Comparison of ENCODE assay signal across 14 cellular contexts in the genomic region with DNA sequence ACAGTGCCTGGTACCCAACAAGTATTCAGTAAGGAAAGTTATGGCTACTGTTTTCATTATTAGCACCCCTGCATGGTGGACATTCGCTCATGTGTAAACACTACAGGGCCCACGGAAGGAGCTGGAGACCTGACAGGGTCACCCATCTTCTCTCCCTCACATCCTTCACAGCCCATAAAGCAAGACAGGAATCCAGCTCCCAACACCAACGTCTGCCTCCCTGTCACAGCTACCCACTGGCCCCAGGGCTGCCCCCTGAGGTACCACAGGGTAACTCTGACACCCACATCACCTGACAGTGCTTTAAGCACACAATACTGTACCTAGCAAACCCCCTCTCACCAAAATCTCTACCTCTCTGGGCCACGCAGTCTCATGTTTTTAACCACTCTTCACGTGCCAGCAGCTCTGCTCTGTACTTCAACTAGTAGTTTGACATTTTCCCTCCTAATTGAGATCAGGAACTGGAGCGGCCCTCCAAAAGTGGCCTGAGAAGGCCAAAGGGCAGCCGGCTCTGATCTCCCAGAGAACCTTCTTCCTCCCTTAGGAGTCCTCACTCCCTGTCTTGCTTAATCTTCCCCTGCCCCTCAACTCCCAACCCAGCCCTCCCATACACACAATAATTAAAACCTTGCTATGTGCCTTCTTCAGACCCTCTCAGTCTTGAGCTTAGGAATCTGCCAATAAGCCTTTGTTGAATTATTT.
DNase-seq lines count a peak whose midpoint lies in the region; ATAC-seq lines count a peak whose summit lies in the region.
"Had no signal": no experiment of that assay in that cellular context is flagged by ENCODE, and none has a peak within 500 bp of the region (broad histone marks: within the 10 kb centered on the region; RNA-seq: fewer than 3 reads in every experiment).

No MANE protein-coding gene starts in this region.

- peak overlapping the region; percentile 60 for H3K27ac ChIP-seq in right cardiac atrium (ENCODE audit: low read length)
- H3K27ac ChIP-seq: SJSA1 had no signal

- H3K4me1 ChIP-seq in right cardiac atrium (ENCODE audit: control insufficient read depth, insufficient read depth, low read length) = peaks cover 52% of the 10 kb centered on the region
- H3K4me1 ChIP-seq: SJSA1 had no signal

- CTCF ChIA-PET in activated CD4-positive, alpha-beta memory T cell treated with anti-CD3 and anti-CD28 coated beads, Interleukin-2, amount 10 ng/mL, durations not matched to agents 7 days and 5 days (lab: Charles Lee) = interaction anchor here (3.2 to 12.4 kb wide), 2 partner anchors 38 to 51 kb away, joined by 9 to 297 read pairs; no protein-coding TSS in a partner anchor

- intact Hi-C loops in right cardiac atrium (cut with DNase I) = loop anchor here in 1 of 4 donors (5.0 kb wide), 1 partner anchor 33 kb away; no protein-coding TSS in a partner anchor

- H3K9me3 Mint-ChIP-seq in activated T-cell treated with anti-CD3 and anti-CD28 coated beads, Interleukin-2, amount 50 U/mL, for 72 hours = no peaks in the 10 kb centered on the region
- no peaks in the 10 kb centered on the region for H3K9me3 Mint-ChIP-seq in activated T-cell treated with anti-CD3 and anti-CD28 coated beads, Interleukin-2, amount 50 U/mL, for 4 hours
- peaks cover 4% of the 10 kb centered on the region for H3K9me3 Mint-ChIP-seq in activated CD4-positive, alpha-beta memory T cell treated with anti-CD3 and anti-CD28 coated beads, Interleukin-2, amount 10 ng/mL, durations not matched to agents 7 days and 5 days
- H3K9me3 Mint-ChIP-seq in stimulated activated memory B cell treated with anti-CD40 and anti-IgM and Interleukin-4, amounts not matched to agents 10 μg/mL and 1 μg/mL and 100 μg/mL, for 72 hours = no peaks in the 10 kb centered on the region

- no peaks in the 10 kb centered on the region for H3K27me3 Mint-ChIP-seq in activated T-cell treated with anti-CD3 and anti-CD28 coated beads, Interleukin-2, amount 50 U/mL, for 72 hours (ENCODE audit: low read depth)
- H3K27me3 Mint-ChIP-seq in activated T-cell treated with anti-CD3 and anti-CD28 coated beads, Interleukin-2, amount 50 U/mL, for 4 hours (ENCODE audit: low read depth) = no peaks in the 10 kb centered on the region
- H3K27me3 Mint-ChIP-seq in activated CD4-positive, alpha-beta memory T cell treated with anti-CD3 and anti-CD28 coated beads, Interleukin-2, amount 10 ng/mL, durations not matched to agents 7 days and 5 days = no peaks in the 10 kb centered on the region
- H3K27me3 Mint-ChIP-seq in stimulated activated memory B cell treated with anti-CD40 and anti-IgM and Interleukin-4, amounts not matched to agents 10 μg/mL and 1 μg/mL and 100 μg/mL, for 72 hours = no peaks in the 10 kb centered on the region
- H3K27me3 Mint-ChIP-seq: progenitor cell of endocrine pancreas had no signal

- H3K4me3 Mint-ChIP-seq in activated T-cell treated with anti-CD3 and anti-CD28 coated beads, Interleukin-2, amount 50 U/mL, for 72 hours = no peak overlapping the region
- no peak overlapping the region for H3K4me3 Mint-ChIP-seq in activated T-cell treated with anti-CD3 and anti-CD28 coated beads, Interleukin-2, amount 50 U/mL, for 4 hours
- H3K4me3 Mint-ChIP-seq in activated CD4-positive, alpha-beta memory T cell treated with anti-CD3 and anti-CD28 coated beads, Interleukin-2, amount 10 ng/mL, durations not matched to agents 7 days and 5 days = no peak overlapping the region
- no peak overlapping the region for H3K4me3 Mint-ChIP-seq in stimulated activated memory B cell treated with anti-CD40 and anti-IgM and Interleukin-4, amounts not matched to agents 10 μg/mL and 1 μg/mL and 100 μg/mL, for 72 hours

- H3K4me1 Mint-ChIP-seq in activated T-cell treated with anti-CD3 and anti-CD28 coated beads, Interleukin-2, amount 50 U/mL, for 72 hours (ENCODE audit: low read depth) = peaks cover 96% of the 10 kb centered on the region
- H3K4me1 Mint-ChIP-seq in activated T-cell treated with anti-CD3 and anti-CD28 coated beads, Interleukin-2, amount 50 U/mL, for 4 hours (ENCODE audit: low read depth) = peaks cover 93% of the 10 kb centered on the region
- peaks cover 73% of the 10 kb centered on the region for H3K4me1 Mint-ChIP-seq in activated CD4-positive, alpha-beta memory T cell treated with anti-CD3 and anti-CD28 coated beads, Interleukin-2, amount 10 ng/mL, durations not matched to agents 7 days and 5 days
- peaks cover 78% of the 10 kb centered on the region for H3K4me1 Mint-ChIP-seq in stimulated activated memory B cell treated with anti-CD40 and anti-IgM and Interleukin-4, amounts not matched to agents 10 μg/mL and 1 μg/mL and 100 μg/mL, for 72 hours

- no peak for ATAC-seq in activated T-cell treated with anti-CD3 and anti-CD28 coated beads, Interleukin-2, amount 50 U/mL, for 72 hours (replicated peaks in 1 of 2)
- no peak for ATAC-seq in activated T-cell treated with anti-CD3 and anti-CD28 coated beads, Interleukin-2, amount 50 U/mL, for 4 hours
- ATAC-seq in right cardiac atrium (no peak), HG03565 (IDR thresholded peaks at IDR 0.05; ENCODE audit: unreplicated experiment) (no peak), HG03460 (IDR thresholded peaks at IDR 0.05; ENCODE audit: unreplicated experiment) (no peak)
- ATAC-seq in stimulated activated memory B cell treated with anti-CD40 and anti-IgM and Interleukin-4, amounts not matched to agents 10 μg/mL and 1 μg/mL and 100 μg/mL, for 72 hours = no peak

- DNase-seq in activated T-cell treated with anti-CD3 and anti-CD28 coated beads, Interleukin-2, amount 50 U/mL, for 72 hours = no peak
- no peak for DNase-seq in activated T-cell treated with anti-CD3 and anti-CD28 coated beads, Interleukin-2, amount 50 U/mL, for 4 hours
- DNase-seq in activated CD4-positive, alpha-beta memory T cell treated with anti-CD3 and anti-CD28 coated beads, Interleukin-2, amount 10 ng/mL, durations not matched to agents 7 days and 5 days = no peak
- no peak for DNase-seq in right cardiac atrium
- DNase-seq in stimulated activated CD4-positive, alpha-beta T cell treated with anti-CD3 and anti-CD28 coated beads, Interleukin-4, amount 100 ng/mL, for 24 hours = no peak
- DNase-seq: kidney glomerular epithelial cell, NCI-H1694 treated with DMSO at 0.1 percent for 48 hours had no signal

- H3K36me3 Mint-ChIP-seq in activated T-cell treated with anti-CD3 and anti-CD28 coated beads, Interleukin-2, amount 50 U/mL, for 72 hours (ENCODE audit: insufficient read depth in 2 of 2) = peaks cover 9 to 16% of the 10 kb centered on the region in 2 donors
- H3K36me3 Mint-ChIP-seq in activated T-cell treated with anti-CD3 and anti-CD28 coated beads, Interleukin-2, amount 50 U/mL, for 4 hours (ENCODE audit: insufficient read depth) = peaks cover 16% of the 10 kb centered on the region
- H3K36me3 Mint-ChIP-seq in activated CD4-positive, alpha-beta memory T cell treated with anti-CD3 and anti-CD28 coated beads, Interleukin-2, amount 10 ng/mL, durations not matched to agents 7 days and 5 days (ENCODE audit: low read depth) = peaks cover 37% of the 10 kb centered on the region
- H3K36me3 Mint-ChIP-seq in stimulated activated memory B cell treated with anti-CD40 and anti-IgM and Interleukin-4, amounts not matched to agents 10 μg/mL and 1 μg/mL and 100 μg/mL, for 72 hours = peaks cover 25% of the 10 kb centered on the region

- no peak overlapping the region for H3K4me3 ChIP-seq in right cardiac atrium (ENCODE audit: low read length)
- H3K4me3 ChIP-seq: adrenal gland, SJSA1, tibial nerve had no signal

- WGBS in right cardiac atrium = 85% methylated on average over 7 of the region's 7 CpGs

- H3K27me3 ChIP-seq in right cardiac atrium (ENCODE audit: control insufficient read depth, insufficient read depth) = no peaks in the 10 kb centered on the region
- H3K27me3 ChIP-seq: adrenal gland, SJSA1, tibial nerve had no signal

- H3K27ac Mint-ChIP-seq in activated T-cell treated with anti-CD3 and anti-CD28 coated beads, Interleukin-2, amount 50 U/mL, for 72 hours = peak overlapping the region; percentile 25
- H3K27ac Mint-ChIP-seq in activated CD4-positive, alpha-beta memory T cell treated with anti-CD3 and anti-CD28 coated beads, Interleukin-2, amount 10 ng/mL, durations not matched to agents 7 days and 5 days = peak overlapping the region; percentile 1
- peak overlapping the region; percentile 94 for H3K27ac Mint-ChIP-seq in stimulated activated memory B cell treated with anti-CD40 and anti-IgM and Interleukin-4, amounts not matched to agents 10 μg/mL and 1 μg/mL and 100 μg/mL, for 72 hours
- H3K27ac Mint-ChIP-seq: progenitor cell of endocrine pancreas had no signal

- no peaks in the 10 kb centered on the region for H3K9me3 ChIP-seq in right cardiac atrium (ENCODE audit: control insufficient read depth, low read length)
- H3K9me3 ChIP-seq: adrenal gland, SJSA1, tibial nerve had no signal

- POLR2A ChIA-PET in activated CD4-positive, alpha-beta memory T cell treated with anti-CD3 and anti-CD28 coated beads, Interleukin-2, amount 10 ng/mL, durations not matched to agents 7 days and 5 days (lab: Charles Lee) = interaction anchor here (1.2 to 1.6 kb wide), 3 partner anchors 8 to 11 kb away, joined by 4 to 5 read pairs (median 5); no protein-coding TSS in a partner anchor

Comparison
In these comparisons a context has a peak if more than half of its experiments do, and no peak if none do; other contexts are left out.
1. H3K27ac Mint-ChIP-seq: peak in every context shown above with its lines; median percentile 94 in stimulated activated memory B cell treated with anti-CD40 and anti-IgM and Interleukin-4, amounts not matched to agents 10 μg/mL and 1 μg/mL and 100 μg/mL, for 72 hours; 25 in activated T-cell treated with anti-CD3 and anti-CD28 coated beads, Interleukin-2, amount 50 U/mL, for 72 hours; 1 in activated CD4-positive, alpha-beta memory T cell treated with anti-CD3 and anti-CD28 coated beads, Interleukin-2, amount 10 ng/mL, durations not matched to agents 7 days and 5 days.